18 cellular contexts compared by ENCODE assay signal in the genomic region with DNA sequence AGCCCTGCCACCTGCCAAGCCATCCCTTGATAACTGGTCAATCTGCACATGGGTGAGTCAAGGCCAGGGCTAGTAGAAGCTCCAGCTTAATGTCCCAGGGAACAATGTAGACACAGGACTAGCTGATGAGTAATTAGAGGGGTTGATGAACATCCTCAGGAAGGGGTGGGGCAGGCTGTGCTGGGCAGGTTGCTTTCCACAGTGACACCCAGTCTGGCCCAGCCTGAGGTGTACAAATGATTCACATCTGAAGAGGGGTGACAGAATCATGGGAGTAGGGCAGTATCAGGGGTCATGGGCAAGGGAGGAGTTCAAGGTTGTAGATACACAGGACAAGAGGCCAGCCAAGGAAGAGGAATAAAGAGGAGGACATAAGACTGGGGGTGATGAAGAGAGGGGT. TPM values are rescaled to one million over a fixed set of nuclear protein-coding genes. Genes with fewer than 3 reads are reported as not detected.
A peak's percentile ranks its signal among the peaks of the same experiment; 100 is the strongest.
DNase-seq lines count a peak whose midpoint lies in the region; FAIRE-seq and TF ChIP-seq lines count a peak whose summit lies in the region.
"Had no signal": no experiment of that assay in that cellular context is flagged by ENCODE, and none has a peak within 500 bp of the region (broad histone marks: within the 10 kb centered on the region; RNA-seq: fewer than 3 reads in every experiment).

No MANE protein-coding gene starts in this region.

- H3K36me3 ChIP-seq in keratinocyte (ENCODE audit: control insufficient read depth in 2 of 2, extremely low read depth in 1 of 2, insufficient read depth in 2 of 2, low read length in 2 of 2) = peaks cover 0 to 17% of the 10 kb centered on the region in 2 experiments
- H3K36me3 ChIP-seq in neural progenitor cell = no peaks in the 10 kb centered on the region
- H3K36me3 ChIP-seq: gastrocnemius medialis, SJCRH30 had no signal

- no peak overlapping the region for H3K27ac Mint-ChIP-seq in neural progenitor cell
- no peak overlapping the region for H3K27ac Mint-ChIP-seq in osteocyte (ENCODE audit: unreplicated experiment)
- H3K27ac Mint-ChIP-seq: nephron had no signal

- H3K9ac ChIP-seq in keratinocyte (ENCODE audit: control insufficient read depth, extremely low read depth, insufficient read depth, low read length) (no peak overlapping the region), neural progenitor cell (no peak overlapping the region)

- TF ChIP-seq CTCF in keratinocyte (optimal IDR thresholded peaks at IDR 0.05 in 1 of 3, IDR thresholded peaks at IDR 0.05 in 1 of 3, conservative IDR thresholded peaks at IDR 0.05 in 1 of 3; ENCODE audit: extremely low read depth in 1 of 3, insufficient read depth in 2 of 3, low read length in 3 of 3) (no peak), neural progenitor cell (IDR thresholded peaks at IDR 0.05) (no peak), osteocyte (IDR thresholded peaks at IDR 0.05) (no peak)

- dilution Hi-C loops in keratinocyte (cut with MboI; ENCODE audit: extremely low pct_ligation_motif_present, low sequenced_read_pairs) = no loop called here

- peaks cover 16% of the 10 kb centered on the region for H3F3A ChIP-seq in neural progenitor cell (ENCODE audit: low read depth)

- H3K9me3 Mint-ChIP-seq in neural progenitor cell (no peaks in the 10 kb centered on the region), osteocyte (ENCODE audit: unreplicated experiment) (no peaks in the 10 kb centered on the region)
- H3K9me3 Mint-ChIP-seq: nephron had no signal

- peaks cover 2% of the 10 kb centered on the region for H3K9me1 ChIP-seq in keratinocyte (ENCODE audit: control insufficient read depth, extremely low read depth, insufficient read depth, low read length)

- FAIRE-seq in keratinocyte (lab: Jason Lieb, UNC) = peak; percentile 98
- FAIRE-seq: endometrium had no signal

- peaks cover 8% of the 10 kb centered on the region for H3K4me1 Mint-ChIP-seq in neural progenitor cell
- H3K4me1 Mint-ChIP-seq in osteocyte (ENCODE audit: unreplicated experiment) = peaks cover 9% of the 10 kb centered on the region

- H3K27me3 ChIP-seq in keratinocyte (ENCODE audit: control insufficient read depth, extremely low read depth, insufficient read depth, low read length) (no peaks in the 10 kb centered on the region), neural progenitor cell (peaks cover 33% of the 10 kb centered on the region)

- H2AFZ ChIP-seq in keratinocyte (ENCODE audit: control insufficient read depth, low read length) (no peak overlapping the region), neural progenitor cell (replicated peaks) (no peak overlapping the region)

- H3K79me2 ChIP-seq in keratinocyte (ENCODE audit: control insufficient read depth, insufficient read depth, low read length) (peaks cover 61% of the 10 kb centered on the region), neural progenitor cell (ENCODE audit: low read depth) (no peaks in the 10 kb centered on the region)

- H3K4me3 Mint-ChIP-seq in neural progenitor cell (no peak overlapping the region), osteocyte (ENCODE audit: unreplicated experiment) (no peak overlapping the region)
- H3K4me3 Mint-ChIP-seq: nephron had no signal

- H3K4me3 ChIP-seq in keratinocyte (ENCODE audit: control insufficient read depth in 2 of 3, extremely low read depth in 1 of 3, insufficient read depth in 2 of 3, low read depth in 1 of 3, low read length in 3 of 3) (no peak overlapping the region), neural progenitor cell (no peak overlapping the region)
- H3K4me3 ChIP-seq: gastrocnemius medialis, lung, SJCRH30 had no signal

- H3K36me3 Mint-ChIP-seq in neural progenitor cell (no peaks in the 10 kb centered on the region), osteocyte (ENCODE audit: unreplicated experiment) (no peaks in the 10 kb centered on the region)

- H3K27me3 Mint-ChIP-seq in neural progenitor cell (ENCODE audit: insufficient read depth, low read depth) = peaks cover 24% of the 10 kb centered on the region
- H3K27me3 Mint-ChIP-seq in osteocyte (ENCODE audit: unreplicated experiment) = peaks cover 45% of the 10 kb centered on the region

- H4K20me1 ChIP-seq in keratinocyte (ENCODE audit: control insufficient read depth, extremely low read depth, insufficient read depth, low read length) = no peaks in the 10 kb centered on the region
- H4K20me1 ChIP-seq in neural progenitor cell (ENCODE audit: low read depth) = no peaks in the 10 kb centered on the region

- H3K4me1 ChIP-seq in keratinocyte (ENCODE audit: control insufficient read depth, extremely low read depth, insufficient read depth, low read length) = peaks cover 63% of the 10 kb centered on the region
- no peaks in the 10 kb centered on the region for H3K4me1 ChIP-seq in neural progenitor cell
- H3K4me1 ChIP-seq: gastrocnemius medialis, SJCRH30 had no signal

- H3K9me3 ChIP-seq in keratinocyte (ENCODE audit: control insufficient read depth, low read depth, low read length) = no peaks in the 10 kb centered on the region
- no peaks in the 10 kb centered on the region for H3K9me3 ChIP-seq in neural progenitor cell (ENCODE audit: low read depth)
- H3K9me3 ChIP-seq: gastrocnemius medialis, SJCRH30 had no signal

- DNase-seq in DMS53 (lab: John Stamatoyannopoulos, UW) (peak; percentile 22), DMS53 treated with DMSO at 0.1 percent for 48 hours (lab: John Stamatoyannopoulos, UW; ENCODE audit: unreplicated experiment) (no peak), ELR (ENCODE audit: low read depth) (peak; percentile 70), keratinocyte (ENCODE audit: low read depth, low spot score) (peak; percentile 59), neural progenitor cell (ENCODE audit: low spot score) (no peak), osteocyte (ENCODE audit: extremely low spot score, unreplicated experiment) (no peak), kidney glomerular epithelial cell (lab: John Stamatoyannopoulos, UW) (no peak)
- peak; percentile 31 to 38 for DNase-seq in activated CD4-positive, alpha-beta T cell treated with anti-CD3 and anti-CD28 coated beads, Interleukin-2, amount 50 U/mL, for 4 hours
- DNase-seq: amniotic stem cell, C1 segment of cervical spinal cord, DND-41, gastrocnemius medialis, NCI-H2227 treated with DMSO at 0.1 percent for 48 hours, SJCRH30 had no signal

- H3K27ac ChIP-seq in keratinocyte (ENCODE audit: control insufficient read depth, insufficient read depth, low read length) (peak overlapping the region; percentile 60), neural progenitor cell (no peak overlapping the region)
- H3K27ac ChIP-seq: 22Rv1, gastrocnemius medialis, SJCRH30 had no signal

- H3K4me2 ChIP-seq in keratinocyte (ENCODE audit: control insufficient read depth, extremely low read depth, insufficient read depth, low read depth, low read length) = peak overlapping the region; percentile 38
- H3K4me2 ChIP-seq in neural progenitor cell = no peak overlapping the region

RNA-seq across cellular contexts. Expression of a gene that starts 4.3 kb away (rescaled TPM):
- polyA plus RNA-seq in keratinocyte = 39.2 to 43.2 TPM (median 42.1 TPM) in 3 replicates
- polyA plus RNA-seq in keratinocyte (2011; ENCODE audit: low read depth) = 25.1 TPM
- 24.8 and 26.5 TPM in 2 replicates for polyA plus RNA-seq in keratinocyte (2011; cell fraction: cytosol; rRNA removed)
- 38.1 and 38.7 TPM in 2 replicates for polyA plus RNA-seq in keratinocyte (2011; cell fraction: nucleus; rRNA removed)
- polyA plus RNA-seq in keratinocyte (2012; ENCODE audit: low replicate concordance) = 17.9 and 23.4 TPM in 2 replicates
- polyA minus RNA-seq in keratinocyte = 57.2 to 133 TPM (median 85.3 TPM) in 3 replicates
- 64.3 TPM for polyA minus RNA-seq in keratinocyte (2011; cell fraction: cytosol; rRNA and poly(A)+ RNA removed)
- polyA minus RNA-seq in keratinocyte (2011; cell fraction: nucleus; rRNA and poly(A)+ RNA removed) = 33.9 and 57.2 TPM in 2 replicates
- total RNA-seq in neural progenitor cell (ENCODE audit: low replicate concordance) (2.4 and 4.0 TPM in 2 replicates), osteocyte (not detected in 2 replicates)
- total RNA-seq: gastrocnemius medialis had no signal

Comparison
In these comparisons a context has a peak if more than half of its experiments do, and no peak if none do; other contexts are left out.
1. DNase-seq: peak in DMS53 (single experiment), ELR (single experiment), activated CD4-positive, alpha-beta T cell treated with anti-CD3 and anti-CD28 coated beads, Interleukin-2, amount 50 U/mL, for 4 hours (2 of 2) and keratinocyte (single experiment); none in DMS53 treated with DMSO at 0.1 percent for 48 hours (single experiment), neural progenitor cell (single experiment), osteocyte (single experiment) and kidney glomerular epithelial cell (single experiment).